In the genomic region with DNA sequence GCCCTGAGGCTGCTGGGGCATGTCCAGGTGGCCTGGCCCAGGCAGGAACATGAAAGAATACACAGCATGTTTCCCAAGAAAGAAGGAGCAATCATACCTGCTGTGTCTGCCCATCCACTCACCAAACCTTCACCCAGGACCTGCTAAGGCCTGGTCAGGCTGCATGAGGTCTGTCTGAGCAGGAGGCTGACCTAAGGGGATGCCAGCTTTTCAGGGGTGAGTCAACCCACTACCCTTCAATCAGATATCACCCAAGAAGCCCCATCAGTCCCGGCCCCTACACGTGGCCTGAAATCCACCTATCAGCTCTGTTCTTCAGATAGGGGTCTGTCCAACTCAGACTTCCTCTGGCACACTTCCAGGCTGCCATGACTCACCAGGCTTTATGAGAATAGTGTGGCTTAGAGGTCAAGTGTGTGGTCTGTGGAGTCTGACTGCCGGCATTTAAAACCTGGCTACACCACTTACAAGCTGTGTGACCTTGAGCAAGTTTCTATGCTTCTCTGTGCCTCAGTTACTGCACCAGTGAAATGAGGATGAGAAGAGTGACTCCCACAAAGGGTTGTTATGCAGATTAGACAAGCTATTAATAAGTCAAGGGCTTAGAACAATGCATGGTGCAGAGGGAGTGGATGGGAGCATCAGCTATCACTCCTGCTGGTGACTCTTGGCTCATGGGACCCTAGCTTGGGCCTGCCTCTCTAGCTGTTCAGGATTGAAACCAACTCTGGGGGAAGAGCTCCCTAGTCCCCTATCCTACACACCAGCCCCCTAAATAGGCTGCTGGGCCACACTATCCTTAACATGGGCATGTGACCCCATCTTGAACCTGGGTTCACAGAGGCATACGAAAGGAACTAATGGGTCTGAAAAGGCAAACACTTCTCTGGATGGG, we compare ENCODE assay signal across 9 cellular contexts.
A peak's percentile ranks its signal among the peaks of the same experiment; 100 is the strongest.
DNase-seq lines count a peak whose midpoint lies in the region; ATAC-seq and TF ChIP-seq lines count a peak whose summit lies in the region.
"Had no signal": no experiment of that assay in that cellular context is flagged by ENCODE, and none has a peak within 500 bp of the region (broad histone marks: within the 10 kb centered on the region; RNA-seq: fewer than 3 reads in every experiment).

No MANE protein-coding gene starts in this region.

- H3K4me1 ChIP-seq in osteoblast (ENCODE audit: insufficient read depth, low read length) (no peaks in the 10 kb centered on the region), thyroid gland (no peaks in the 10 kb centered on the region)

- no peaks in the 10 kb centered on the region for H3K79me2 ChIP-seq in osteoblast (ENCODE audit: insufficient read depth, low read length)

- intact Hi-C loops in thyroid gland (cut with DNase I) = no loop called here

- no peak for DNase-seq in activated CD4-positive, CD25-positive, alpha-beta regulatory T cell (lab: John Stamatoyannopoulos, UW)
- DNase-seq in activated CD8-positive, alpha-beta memory T cell treated with anti-CD3 and anti-CD28 coated beads, Interleukin-2, amount 50 U/mL, for 48 hours = peak; percentile 85
- DNase-seq in osteoblast (ENCODE audit: insufficient read length, low spot score, missing footprints) (peak; percentile 84), GM13976 (ENCODE audit: low spot score) (no peak), germinal center (ENCODE audit: low spot score) (no peak), thyroid gland (no peak)

- H4K20me1 ChIP-seq in osteoblast (ENCODE audit: insufficient read depth, low read length) = no peaks in the 10 kb centered on the region

- H3K27me3 ChIP-seq in osteoblast (ENCODE audit: insufficient read depth, low read length) = peaks cover 60% of the 10 kb centered on the region
- H3K27me3 ChIP-seq in thyroid gland = no peaks in the 10 kb centered on the region
- H3K27me3 ChIP-seq: BLaER1 had no signal

- WGBS in thyroid gland, 2 donors = 67 to 80% methylated on average over 4 of the region's 4 CpGs

- H3K9me3 ChIP-seq in osteoblast (ENCODE audit: low read depth, low read length) (no peaks in the 10 kb centered on the region), thyroid gland (no peaks in the 10 kb centered on the region)
- H3K9me3 ChIP-seq: BLaER1 had no signal

- ATAC-seq in activated CD4-positive, CD25-positive, alpha-beta regulatory T cell treated with anti-CD3 and anti-CD28 coated beads, Interleukin-2, amount 50 U/mL, for 24 hours = peak; percentile 53 to 59
- peak; percentile 49 for ATAC-seq in HG03457 (IDR thresholded peaks at IDR 0.05; ENCODE audit: unreplicated experiment)

- no peak overlapping the region for H3K27ac ChIP-seq in osteoblast (ENCODE audit: low read depth, low read length)
- H3K27ac ChIP-seq in thyroid gland = no peak overlapping the region
- H3K27ac ChIP-seq: BLaER1 had no signal

- no peak overlapping the region for H3K4me3 ChIP-seq in osteoblast (ENCODE audit: insufficient read depth, low read length)
- no peak overlapping the region for H3K4me3 ChIP-seq in thyroid gland (replicated peaks in 1 of 3)
- H3K4me3 ChIP-seq: BLaER1 had no signal

- no peaks in the 10 kb centered on the region for H3K36me3 ChIP-seq in osteoblast (ENCODE audit: insufficient read depth, low read length)
- H3K36me3 ChIP-seq in thyroid gland = no peaks in the 10 kb centered on the region

- H2AFZ ChIP-seq in osteoblast (ENCODE audit: low read length) = no peak overlapping the region

- no peak for TF ChIP-seq CTCF in osteoblast (IDR thresholded peaks at IDR 0.05; ENCODE audit: extremely low read depth, low read depth, low read length)
- no peak for TF ChIP-seq CTCF in GM13976 (IDR thresholded peaks at IDR 0.05; ENCODE audit: borderline replicate concordance, control extremely low read depth, extremely low read depth, insufficient read depth, missing control alignments)
- no peak for TF ChIP-seq CTCF in thyroid gland (IDR thresholded peaks at IDR 0.05)

- H3K4me2 ChIP-seq in osteoblast (ENCODE audit: insufficient read depth, low read length) = no peak overlapping the region
- H3K4me2 ChIP-seq: BLaER1 had no signal

- in situ Hi-C loops in GM13976 (cut with MboI; ENCODE audit: low sequenced_read_pairs, unreplicated experiment) = no loop called here

- TF ChIP-seq POLR2A in thyroid gland (IDR thresholded peaks at IDR 0.05) = no peak

Comparison
In these comparisons a context has a peak if more than half of its experiments do, and no peak if none do; other contexts are left out.
1. DNase-seq: peak in activated CD8-positive, alpha-beta memory T cell treated with anti-CD3 and anti-CD28 coated beads, Interleukin-2, amount 50 U/mL, for 48 hours (single experiment) and osteoblast (single experiment); none in activated CD4-positive, CD25-positive, alpha-beta regulatory T cell (0 of 4), GM13976 (single experiment), germinal center (single experiment) and thyroid gland (0 of 2).